8 cellular contexts compared by ENCODE assay signal in genomic region chr11:14891143-14892035, GRCh38. TPM values are rescaled to one million over a fixed set of nuclear protein-coding genes. Genes with fewer than 3 reads are reported as not detected.
DNase-seq lines count a peak whose midpoint lies in the region; ATAC-seq, FAIRE-seq and TF ChIP-seq lines count a peak whose summit lies in the region.

No MANE protein-coding gene starts in this region.

- POLR2A ChIA-PET in A673 (lab: Charles Lee; ENCODE audit: low non-redundant PET): no interaction called here

- 0 to 1% (median 0%) methylated on average over 54 to 67 of the region's 67 CpGs for WGBS in small intestine, 3 donors

- no peak for FAIRE-seq in small intestine (lab: Jason Lieb, UNC)

- ATAC-seq in GM18861 (IDR thresholded peaks at IDR 0.05; ENCODE audit: unreplicated experiment) (peak; percentile 40), HG03095 (IDR thresholded peaks at IDR 0.05; ENCODE audit: unreplicated experiment) (peak; percentile 48)

- DNase-seq in A673 (ENCODE audit: low spot score): peak; percentile 90
- DNase-seq in NCI-H2171 (lab: John Stamatoyannopoulos, UW): peak; percentile 31
- DNase-seq in T47D (ENCODE audit: low read depth in 1 of 2, low spot score in 1 of 2): peak; percentile 54 to 90
- peak; percentile 91 for DNase-seq in iPS-NIHi7 (ENCODE audit: extremely low spot score)
- peak; percentile 92 for DNase-seq in small intestine

- no peaks in the 10 kb centered on the region for H3K9me3 ChIP-seq in A673 (ENCODE audit: low read depth, low read length, poor library complexity, severe bottlenecking)
- no peaks in the 10 kb centered on the region for H3K9me3 ChIP-seq in small intestine (ENCODE audit: control insufficient read depth, low read depth)

- intact Hi-C loops in A673 (cut with micrococcal nuclease; ENCODE audit: unreplicated experiment): loop anchor here (5.0 kb wide), 1 partner anchor 369 kb away; the partner anchor contains the start of gene PSMA1

- H3K36me3 ChIP-seq in A673 (ENCODE audit: insufficient read depth, low read length, poor library complexity, severe bottlenecking) (no peaks in the 10 kb centered on the region), small intestine (ENCODE audit: control insufficient read depth in 2 of 2, insufficient read depth in 2 of 2, low read length in 2 of 2) (no peaks in the 10 kb centered on the region)

- H3K4me1 ChIP-seq in A673 (ENCODE audit: insufficient read depth, low read length, poor library complexity, severe bottlenecking) (peaks cover 8% of the 10 kb centered on the region), small intestine (ENCODE audit: control insufficient read depth in 2 of 2, insufficient read depth in 1 of 2, low read depth in 1 of 2, low read length in 1 of 2) (peaks cover 5% of the 10 kb centered on the region in 2 donors)

- TSS peak; percentile 53 for BruUV-seq in A673 (replicated peaks; lab: Mats Ljungman, UMichigan)

- in situ Hi-C loops in T47D (cut with HindIII; ENCODE audit: low pct_unique_long_range_greater_than_20kb, low sequenced_read_pairs): no loop called here

- H3K27me3 ChIP-seq in A673 (replicated peaks; ENCODE audit: insufficient read depth, low read depth, low read length, poor library complexity): no peaks in the 10 kb centered on the region
- no peaks in the 10 kb centered on the region for H3K27me3 ChIP-seq in small intestine (ENCODE audit: control insufficient read depth in 2 of 2, insufficient read depth in 2 of 2, low read length in 2 of 2)

- peak overlapping the region; percentile 83 for H3K27ac ChIP-seq in A673 (ENCODE audit: low read depth, low read length, poor library complexity, severe bottlenecking)
- peak overlapping the region; percentile 88 for H3K27ac ChIP-seq in VCaP
- H3K27ac ChIP-seq in small intestine (ENCODE audit: low read depth in 1 of 2, low read length in 1 of 2): peak overlapping the region; percentile 92 to 97

- CTCF ChIA-PET in A673 (lab: Charles Lee): interaction anchor here (1.7 kb wide), 1 partner anchor 17 kb away, joined by 14 read pairs; no protein-coding TSS in a partner anchor

- H3K4me3 ChIP-seq in A673 (ENCODE audit: low read depth, low read length, poor library complexity, severe bottlenecking): peak overlapping the region; percentile 63
- H3K4me3 ChIP-seq in small intestine (ENCODE audit: low read depth in 1 of 2, low read length in 2 of 2): peak overlapping the region; percentile 63 to 70

- TF ChIP-seq CTCF in A673 (conservative IDR thresholded peaks at IDR 0.05; ENCODE audit: low read depth, low read length) (no peak; the same call in 1 of the 2 replicates), VCaP (conservative IDR thresholded peaks at IDR 0.05) (no peak)

RNA-seq across cellular contexts. Expression of gene CYP2R1, which starts 0.6 kb away (rescaled TPM):
- total RNA-seq in A673 (2021): 16.2 and 17.6 TPM in 2 replicates
- polyA plus RNA-seq in small intestine: 10 to 100 TPM; 17.5 to 53.2 (median 34.0) TPM

Comparison
In these comparisons a context has a peak if more than half of its experiments do, and no peak if none do; other contexts are left out.
1. Peak in every context shown above with its lines: DNase-seq, ATAC-seq, H3K4me3 ChIP-seq and H3K27ac ChIP-seq.
2. DNase-seq: peak in every context shown above with its lines; median percentile 92 in small intestine; 91 in iPS-NIHi7; 90 in A673; 72 in T47D; 31 in NCI-H2171.